Comparison of ENCODE assay signal across 8 cellular contexts in the genomic region with DNA sequence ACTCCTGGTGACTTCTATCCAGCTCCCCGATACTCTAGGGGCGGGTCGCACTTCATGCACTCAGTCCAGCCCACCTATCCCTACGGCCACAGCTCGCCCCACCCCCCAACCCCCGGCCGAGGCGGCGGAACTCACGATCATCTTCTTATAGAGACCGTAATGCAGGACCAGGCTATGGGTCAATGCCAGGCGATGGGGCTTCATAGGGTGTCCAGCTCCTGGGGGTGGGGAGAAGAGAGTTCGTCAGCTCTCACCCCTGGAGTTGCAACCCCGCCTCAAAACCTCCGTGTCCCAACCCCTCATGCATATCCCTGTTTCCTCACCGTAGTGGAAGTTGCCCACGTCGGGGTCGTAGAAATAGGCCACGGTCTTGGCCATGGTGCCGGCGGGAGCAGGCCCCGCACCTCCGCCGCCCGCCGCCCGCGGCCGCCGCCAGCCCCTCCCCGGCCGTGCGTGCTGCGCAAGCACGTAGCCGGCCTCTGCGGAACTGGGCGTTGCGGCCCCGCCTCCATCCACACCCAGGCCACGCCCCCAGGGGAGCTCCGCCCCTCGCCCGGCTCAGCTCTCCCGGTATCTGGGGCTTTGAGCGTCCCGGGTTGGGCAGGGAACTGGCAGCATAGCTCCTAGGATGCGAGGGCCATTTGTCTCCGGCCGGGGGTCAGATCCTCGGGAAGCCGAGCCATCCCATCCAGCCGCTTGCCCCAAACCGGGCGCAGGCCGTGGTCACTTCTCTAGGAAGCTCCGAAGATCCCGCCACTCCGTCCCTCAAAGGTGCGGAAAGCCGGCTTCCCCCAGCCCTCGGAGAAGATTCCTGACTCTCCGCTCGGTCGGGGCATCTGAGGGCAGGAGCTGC.
DNase-seq lines count a peak whose midpoint lies in the region; ATAC-seq lines count a peak whose summit lies in the region.

Gene HDAC3, minus strand, starts transcription at position 437 of the 853 bp plus-strand sequence. Its CDS starts 59 bp downstream, at position 378.
A gene with protein sequence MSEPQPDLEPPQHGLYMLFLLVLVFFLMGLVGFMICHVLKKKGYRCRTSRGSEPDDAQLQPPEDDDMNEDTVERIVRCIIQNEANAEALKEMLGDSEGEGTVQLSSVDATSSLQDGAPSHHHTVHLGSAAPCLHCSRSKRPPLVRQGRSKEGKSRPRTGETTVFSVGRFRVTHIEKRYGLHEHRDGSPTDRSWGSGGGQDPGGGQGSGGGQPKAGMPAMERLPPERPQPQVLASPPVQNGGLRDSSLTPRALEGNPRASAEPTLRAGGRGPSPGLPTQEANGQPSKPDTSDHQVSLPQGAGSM (plus strand): TSS at position 585 of the 853 bp plus-strand sequence. CDS start 1,229 bp downstream, outside the sequence.

- ATAC-seq in GM18907 (IDR thresholded peaks at IDR 0.05; ENCODE audit: unreplicated experiment): peak; percentile 76
- peak; percentile 60 for ATAC-seq in HG03139 (IDR thresholded peaks at IDR 0.05; ENCODE audit: unreplicated experiment)

- DNase-seq in AG08396 (ENCODE audit: low spot score) (peak; percentile 99), NCI-H345 treated with DMSO at 0.1 percent for 48 hours (lab: John Stamatoyannopoulos, UW; ENCODE audit: unreplicated experiment) (peak; percentile 88), cerebellar cortex (ENCODE audit: low spot score) (peak; percentile 91), kidney tubule cell (ENCODE audit: low spot score) (peak; percentile 94)
- peak; percentile 99 for DNase-seq in activated CD4-positive, CD25-positive, alpha-beta regulatory T cell treated with anti-CD3 and anti-CD28 coated beads, Interleukin-2, amount 50 U/mL, for 72 hours
- peak; percentile 83 to 94 for DNase-seq in stimulated activated CD4-positive, alpha-beta T cell treated with anti-CD3 and anti-CD28 coated beads, Interleukin-15, amount 100 ng/mL, for 48 hours (ENCODE audit: low read depth in 2 of 2)

Comparison
In these comparisons a context has a peak if more than half of its experiments do, and no peak if none do; other contexts are left out.
1. Peak in every context shown above with its lines: DNase-seq and ATAC-seq.